9 cellular contexts compared by ENCODE assay signal in the genomic region with DNA sequence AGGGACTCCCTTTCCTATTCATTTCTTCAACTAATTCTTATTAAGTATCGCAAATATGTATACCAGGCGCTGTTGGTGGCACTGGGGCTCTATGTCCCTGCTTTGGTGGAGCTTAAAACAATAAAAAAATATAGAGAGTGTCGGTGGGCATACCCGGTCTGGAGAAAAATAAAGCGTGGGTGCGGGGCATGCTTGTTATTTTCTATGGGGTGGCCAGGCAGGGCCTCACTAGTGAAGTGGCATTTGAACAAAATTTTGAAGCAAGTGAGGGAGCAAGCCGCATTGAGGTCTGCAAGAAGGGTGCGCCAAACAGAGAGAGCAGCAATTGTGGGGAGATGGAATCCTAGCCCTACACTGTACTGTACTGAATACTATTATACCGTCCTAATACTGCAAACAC. TPM values are rescaled to one million over a fixed set of nuclear protein-coding genes. Genes with fewer than 3 reads are reported as not detected.
DNase-seq lines count a peak whose midpoint lies in the region; TF ChIP-seq lines count a peak whose summit lies in the region.
"Had no signal": no experiment of that assay in that cellular context is flagged by ENCODE, and none has a peak within 500 bp of the region (broad histone marks: within the 10 kb centered on the region; RNA-seq: fewer than 3 reads in every experiment).

No MANE protein-coding gene starts in this region.

- H3K4me3 ChIP-seq in HL-60 (replicated peaks; ENCODE audit: insufficient read depth, low read length) = no peak overlapping the region
- H3K4me3 ChIP-seq in hepatocyte = no peak overlapping the region
- peak overlapping the region in 2 of 8 donors; percentile 62 to 78 for H3K4me3 ChIP-seq in spleen

- H3K79me2 ChIP-seq in hepatocyte = no peaks in the 10 kb centered on the region

- H3K4me1 ChIP-seq in hepatocyte (ENCODE audit: insufficient read depth) (no peaks in the 10 kb centered on the region), spleen (peaks cover 0 to 37% (median 4%) of the 10 kb centered on the region in 6 donors)

- H3K9me2 ChIP-seq in hepatocyte (replicated peaks; ENCODE audit: insufficient read depth) = no peaks in the 10 kb centered on the region

- intact Hi-C loops in spleen (cut with DNase I; ENCODE audit: low total_unique reads) = no loop called here

- DNase-seq in HL-60 (ENCODE audit: low read depth in 1 of 2, low spot score in 1 of 2) = no peak
- no peak for DNase-seq in hepatocyte (ENCODE audit: low spot score)
- no peak for DNase-seq in spleen
- DNase-seq in KG1 (lab: John Stamatoyannopoulos, UW) = no peak
- DNase-seq in DMS53 treated with DMSO at 0.1 percent for 48 hours (lab: John Stamatoyannopoulos, UW; ENCODE audit: unreplicated experiment) = no peak
- no peak for DNase-seq in putamen (ENCODE audit: low spot score)
- DNase-seq: NCI-H1417 treated with DMSO at 0.1 percent for 48 hours had no signal

- H3K27ac ChIP-seq in HL-60 (replicated peaks) (peak overlapping the region; percentile 82), VCaP (peak overlapping the region; percentile 66), hepatocyte (no peak overlapping the region), spleen (peak overlapping the region; percentile 77 to 96 (median 94))

- 85% methylated on average over 9 of the region's 9 CpGs for WGBS in hepatocyte (ENCODE audit: low lambda C conversion rate, missing lambda C conversion rate)
- WGBS in spleen, 5 donors = 80 to 90% (median 87%) methylated on average over 9 of the region's 9 CpGs

- H3K27me3 ChIP-seq in HL-60 (ENCODE audit: insufficient read depth, poor library complexity, severe bottlenecking) (no peaks in the 10 kb centered on the region), hepatocyte (no peaks in the 10 kb centered on the region), spleen (replicated peaks in 1 of 7) (peaks cover 0 to 6% (median 0%) of the 10 kb centered on the region in 7 donors)

- H3K4me2 ChIP-seq in hepatocyte = peak overlapping the region; percentile 75

- TF ChIP-seq CTCF in HL-60 (IDR thresholded peaks at IDR 0.05; ENCODE audit: insufficient read depth, low read length) (no peak), VCaP (conservative IDR thresholded peaks at IDR 0.05) (no peak), hepatocyte (IDR thresholded peaks at IDR 0.05; ENCODE audit: poor library complexity) (no peak), spleen (IDR thresholded peaks at IDR 0.05 in 8 of 11, conservative IDR thresholded peaks at IDR 0.05 in 3 of 11) (no peak)

- no peaks in the 10 kb centered on the region for H4K20me1 ChIP-seq in hepatocyte (ENCODE audit: insufficient read depth, poor library complexity, severe bottlenecking)

- H3K9me3 ChIP-seq in hepatocyte (ENCODE audit: low read depth) (no peaks in the 10 kb centered on the region), spleen (no peaks in the 10 kb centered on the region)
- H3K9me3 ChIP-seq: mucosa of descending colon had no signal

- TF ChIP-seq POLR2A in spleen (IDR thresholded peaks at IDR 0.05) = no peak

- no peaks in the 10 kb centered on the region for H3K36me3 ChIP-seq in hepatocyte (replicated peaks; ENCODE audit: insufficient read depth, low read depth)
- peaks cover 0 to 23% (median 18%) of the 10 kb centered on the region in 6 donors for H3K36me3 ChIP-seq in spleen

- no peak overlapping the region for H2AFZ ChIP-seq in hepatocyte

RNA-seq across cellular contexts. Expression of gene IDS, which starts 0.6 kb away (rescaled TPM):
- total RNA-seq in hepatocyte (25.4 and 30.6 TPM in 2 replicates), spleen (100 to 1,000 TPM in 2 of 7 donors, 10 to 100 TPM in 5; 78.4 to 114 (median 94.2) TPM)
- polyA plus RNA-seq in hepatocyte (33.7 and 42.7 TPM in 2 replicates), spleen (10 to 100 TPM; 22.4 to 33.9 (median 24.0) TPM)

RNA-seq across cellular contexts. Expression of gene EOLA1, which starts 35.1 kb away (rescaled TPM):
- total RNA-seq in hepatocyte = 13.4 and 19.6 TPM in 2 replicates
- 9.1 and 14.6 TPM in 2 replicates for polyA plus RNA-seq in hepatocyte
- total RNA-seq in spleen = 10 to 100 TPM; 17.6 to 37.8 (median 24.1) TPM
- 10 to 100 TPM; 23.8 to 32.0 (median 28.4) TPM for polyA plus RNA-seq in spleen

RNA-seq across cellular contexts. Expression of gene HSFX3, which starts 44.1 kb away (rescaled TPM):
- total RNA-seq in hepatocyte (not detected in 2 replicates), spleen (not detected)
- polyA plus RNA-seq in hepatocyte (not detected in 2 replicates), spleen (under 1 TPM in 1 of 3 donors, not detected in 2; 0.11 TPM)
- total RNA-seq: mucosa of descending colon had no signal
